ENCODE assay signal across 23 cellular contexts in genomic region chr12:128802756-128803155, GRCh38. TPM values are rescaled to one million over a fixed set of nuclear protein-coding genes. Genes with fewer than 3 reads are reported as not detected.
DNase-seq lines count a peak whose midpoint lies in the region; ATAC-seq and TF ChIP-seq lines count a peak whose summit lies in the region.
"Had no signal": no experiment of that assay in that cellular context is flagged by ENCODE, and none has a peak within 500 bp of the region (broad histone marks: within the 10 kb centered on the region; RNA-seq: fewer than 3 reads in every experiment).

No MANE protein-coding gene starts in this region.

- no peaks in the 10 kb centered on the region for H3K9me3 ChIP-seq in CD8-positive, alpha-beta memory T cell (ENCODE audit: low read length)
- H3K9me3 ChIP-seq in OCI-LY1 (ENCODE audit: low read length): peaks cover 4% of the 10 kb centered on the region; the same call in 1 of the 2 replicates
- no peaks in the 10 kb centered on the region for H3K9me3 ChIP-seq in sigmoid colon
- H3K9me3 ChIP-seq in thyroid gland: no peaks in the 10 kb centered on the region
- H3K9me3 ChIP-seq: ascending aorta, uterus had no signal

- peaks cover 7% of the 10 kb centered on the region for H3K4me1 ChIP-seq in CD8-positive, alpha-beta memory T cell (ENCODE audit: insufficient read depth, low read length)
- H3K4me1 ChIP-seq in OCI-LY1 (ENCODE audit: insufficient read depth, low read length, severe bottlenecking): peaks cover 30% of the 10 kb centered on the region
- H3K4me1 ChIP-seq in sigmoid colon: peaks cover 0 to 6% (median 2%) of the 10 kb centered on the region in 4 donors
- H3K4me1 ChIP-seq in thyroid gland: peaks cover 0 to 26% of the 10 kb centered on the region in 2 donors
- H3K4me1 ChIP-seq: uterus had no signal

- POLR2A ChIA-PET in CD8-positive, alpha-beta memory T cell (lab: Charles Lee): no interaction called here
- POLR2A ChIA-PET in activated CD8-positive, alpha-beta T cell treated with anti-CD3 and anti-CD28 coated beads, Interleukin-2, amount 10 ng/mL, durations not matched to agents 7 days and 5 days (lab: Charles Lee): no interaction called here

- H3K4me3 ChIP-seq in CD8-positive, alpha-beta memory T cell (ENCODE audit: low read length): no peak overlapping the region
- H3K4me3 ChIP-seq in OCI-LY1 (ENCODE audit: low read depth, low read length, poor library complexity, severe bottlenecking) (no peak overlapping the region), sigmoid colon (no peak overlapping the region), thyroid gland (replicated peaks in 1 of 3) (no peak overlapping the region)
- H3K4me3 ChIP-seq: ascending aorta, uterus had no signal

- no peaks in the 10 kb centered on the region for H3K9me2 ChIP-seq in OCI-LY1 (ENCODE audit: low read depth, low read length)

- no peaks in the 10 kb centered on the region for H3K9me3 Mint-ChIP-seq in CD8-positive, alpha-beta memory T cell
- H3K9me3 Mint-ChIP-seq in memory B cell: no peaks in the 10 kb centered on the region
- no peaks in the 10 kb centered on the region for H3K9me3 Mint-ChIP-seq in activated CD8-positive, alpha-beta T cell treated with anti-CD3 and anti-CD28 coated beads, Interleukin-2, amount 10 ng/mL, durations not matched to agents 7 days and 5 days (ENCODE audit: insufficient read depth)
- H3K9me3 Mint-ChIP-seq: activated naive CD4-positive, alpha-beta T cell treated with anti-CD3 and anti-CD28 coated beads, Interleukin-2, amount 10 ng/mL, durations not matched to agents 7 days and 5 days had no signal

- CTCF ChIA-PET in CD8-positive, alpha-beta memory T cell (lab: Charles Lee): no interaction called here
- CTCF ChIA-PET in activated CD8-positive, alpha-beta T cell treated with anti-CD3 and anti-CD28 coated beads, Interleukin-2, amount 10 ng/mL, durations not matched to agents 7 days and 5 days (lab: Charles Lee): no interaction called here

- no peak overlapping the region for H3K9ac ChIP-seq in OCI-LY1 (ENCODE audit: low read length)

- H3K27ac ChIP-seq in CD8-positive, alpha-beta memory T cell (ENCODE audit: low read depth, low read length): no peak overlapping the region
- H3K27ac ChIP-seq in OCI-LY1 (ENCODE audit: low read depth, low read length, poor library complexity, severe bottlenecking): peak overlapping the region; percentile 17
- no peak overlapping the region for H3K27ac ChIP-seq in sigmoid colon
- no peak overlapping the region for H3K27ac ChIP-seq in thyroid gland
- H3K27ac ChIP-seq: C4-2B, uterus had no signal

- H3K27me3 ChIP-seq in CD8-positive, alpha-beta memory T cell (ENCODE audit: insufficient read depth, low read length, poor library complexity, severe bottlenecking): no peaks in the 10 kb centered on the region
- H3K27me3 ChIP-seq in OCI-LY1 (ENCODE audit: insufficient read depth, low read length): no peaks in the 10 kb centered on the region
- H3K27me3 ChIP-seq in sigmoid colon: no peaks in the 10 kb centered on the region
- H3K27me3 ChIP-seq in thyroid gland: no peaks in the 10 kb centered on the region
- H3K27me3 ChIP-seq: ascending aorta, uterus had no signal

- H3K4me1 Mint-ChIP-seq in CD8-positive, alpha-beta memory T cell: peaks cover 21 to 38% (median 31%) of the 10 kb centered on the region in 3 donors
- peaks cover 29% of the 10 kb centered on the region for H3K4me1 Mint-ChIP-seq in memory B cell
- H3K4me1 Mint-ChIP-seq in activated CD8-positive, alpha-beta T cell treated with anti-CD3 and anti-CD28 coated beads, Interleukin-2, amount 10 ng/mL, durations not matched to agents 7 days and 5 days (ENCODE audit: low read depth): no peaks in the 10 kb centered on the region
- H3K4me1 Mint-ChIP-seq: activated naive CD4-positive, alpha-beta T cell treated with anti-CD3 and anti-CD28 coated beads, Interleukin-2, amount 10 ng/mL, durations not matched to agents 7 days and 5 days had no signal

- TF ChIP-seq CTCF in OCI-LY1 (IDR thresholded peaks at IDR 0.05; ENCODE audit: low read length): no peak
- TF ChIP-seq CTCF in sigmoid colon (IDR thresholded peaks at IDR 0.05): no peak
- no peak for TF ChIP-seq CTCF in thyroid gland (IDR thresholded peaks at IDR 0.05)

- no peaks in the 10 kb centered on the region for H3F3A ChIP-seq in OCI-LY1 (ENCODE audit: insufficient read depth, low read length)

- peaks cover 12% of the 10 kb centered on the region for H3K79me2 ChIP-seq in OCI-LY1 (ENCODE audit: insufficient read depth, low read length)

- no peak for DNase-seq in CD8-positive, alpha-beta memory T cell
- DNase-seq in memory B cell (ENCODE audit: low spot score in 2 of 2) (no peak), sigmoid colon (peak; percentile 29), thyroid gland (no peak), HPDE6-E6E7 (ENCODE audit: extremely low spot score) (no peak)
- DNase-seq in activated CD8-positive, alpha-beta T cell treated with anti-CD3 and anti-CD28 coated beads, Interleukin-2, amount 10 ng/mL, durations not matched to agents 7 days and 5 days: no peak
- DNase-seq: activated CD4-positive, alpha-beta T cell treated with anti-CD3 and anti-CD28 coated beads for 4 hours; activated naive CD4-positive, alpha-beta T cell treated with anti-CD3 and anti-CD28 coated beads, Interleukin-2, amount 10 ng/mL, durations not matched to agents 7 days and 5 days; activated T-cell treated with anti-CD3 and anti-CD28 coated beads, Interleukin-2, amount 50 U/mL, for 48 hours; dermis blood vessel endothelial cell; EL; NCI-H1092; NCI-H187 treated with DMSO at 0.1 percent for 48 hours; NCI-H524 treated with DMSO at 0.1 percent for 48 hours; stimulated activated CD8-positive, alpha-beta memory T cell treated with anti-CD3 and anti-CD28 coated beads, Interleukin-4, amount 100 ng/mL, for 48 hours; substantia nigra; uterus had no signal

- peak overlapping the region in 5 of 8 donors; percentile 3 to 65 (median 36) for H3K27ac Mint-ChIP-seq in CD8-positive, alpha-beta memory T cell
- peak overlapping the region; percentile 37 for H3K27ac Mint-ChIP-seq in memory B cell
- H3K27ac Mint-ChIP-seq in activated CD8-positive, alpha-beta T cell treated with anti-CD3 and anti-CD28 coated beads, Interleukin-2, amount 10 ng/mL, durations not matched to agents 7 days and 5 days: no peak overlapping the region
- H3K27ac Mint-ChIP-seq: activated naive CD4-positive, alpha-beta T cell treated with anti-CD3 and anti-CD28 coated beads, Interleukin-2, amount 10 ng/mL, durations not matched to agents 7 days and 5 days had no signal

- no peak for TF ChIP-seq EP300 in sigmoid colon (IDR thresholded peaks at IDR 0.05)

- H3K36me3 Mint-ChIP-seq in CD8-positive, alpha-beta memory T cell: peaks cover 22 to 88% (median 35%) of the 10 kb centered on the region in 3 donors
- H3K36me3 Mint-ChIP-seq in memory B cell: peaks cover 36% of the 10 kb centered on the region
- peaks cover 62% of the 10 kb centered on the region for H3K36me3 Mint-ChIP-seq in activated CD8-positive, alpha-beta T cell treated with anti-CD3 and anti-CD28 coated beads, Interleukin-2, amount 10 ng/mL, durations not matched to agents 7 days and 5 days (ENCODE audit: low read depth)

- WGBS in sigmoid colon, 2 donors: 90 to 92% methylated on average over 13 of the region's 13 CpGs
- WGBS in thyroid gland, 2 donors: 91 to 94% methylated on average over 13 of the region's 13 CpGs

- no peak overlapping the region for H2AFZ ChIP-seq in OCI-LY1 (ENCODE audit: low read length)

- peaks cover 27% of the 10 kb centered on the region for H3K36me3 ChIP-seq in CD8-positive, alpha-beta memory T cell (ENCODE audit: insufficient read depth, low read length)
- peaks cover 89% of the 10 kb centered on the region for H3K36me3 ChIP-seq in OCI-LY1 (ENCODE audit: insufficient read depth, low read length)
- H3K36me3 ChIP-seq in sigmoid colon: peaks cover 19 to 65% (median 40%) of the 10 kb centered on the region in 4 donors
- peaks cover 24 to 34% of the 10 kb centered on the region in 2 donors for H3K36me3 ChIP-seq in thyroid gland
- H3K36me3 ChIP-seq: uterus had no signal

- H4K20me1 ChIP-seq in OCI-LY1 (ENCODE audit: insufficient read depth, low read length): no peaks in the 10 kb centered on the region

- ATAC-seq in memory B cell (ENCODE audit: low read depth): no peak
- no peak for ATAC-seq in activated CD8-positive, alpha-beta T cell treated with anti-CD3 and anti-CD28 coated beads, Interleukin-2, amount 10 ng/mL, durations not matched to agents 7 days and 5 days
- ATAC-seq: HCT116, sciatic nerve had no signal

- no peak for TF ChIP-seq POLR2A in sigmoid colon (IDR thresholded peaks at IDR 0.05)
- no peak for TF ChIP-seq POLR2A in thyroid gland (IDR thresholded peaks at IDR 0.05)

- H3K27me3 Mint-ChIP-seq in CD8-positive, alpha-beta memory T cell: no peaks in the 10 kb centered on the region
- H3K27me3 Mint-ChIP-seq in memory B cell: no peaks in the 10 kb centered on the region
- no peaks in the 10 kb centered on the region for H3K27me3 Mint-ChIP-seq in activated CD8-positive, alpha-beta T cell treated with anti-CD3 and anti-CD28 coated beads, Interleukin-2, amount 10 ng/mL, durations not matched to agents 7 days and 5 days (ENCODE audit: low read depth)
- H3K27me3 Mint-ChIP-seq: activated naive CD4-positive, alpha-beta T cell treated with anti-CD3 and anti-CD28 coated beads, Interleukin-2, amount 10 ng/mL, durations not matched to agents 7 days and 5 days had no signal

- H3K4me3 Mint-ChIP-seq in CD8-positive, alpha-beta memory T cell: no peak overlapping the region
- H3K4me3 Mint-ChIP-seq in memory B cell: no peak overlapping the region
- no peak overlapping the region for H3K4me3 Mint-ChIP-seq in activated CD8-positive, alpha-beta T cell treated with anti-CD3 and anti-CD28 coated beads, Interleukin-2, amount 10 ng/mL, durations not matched to agents 7 days and 5 days
- H3K4me3 Mint-ChIP-seq: activated naive CD4-positive, alpha-beta T cell treated with anti-CD3 and anti-CD28 coated beads, Interleukin-2, amount 10 ng/mL, durations not matched to agents 7 days and 5 days had no signal

- no peak overlapping the region for H3K4me2 ChIP-seq in OCI-LY1 (ENCODE audit: low read length)

- intact Hi-C loops in sigmoid colon (cut with DNase I) (no loop called here), thyroid gland (cut with DNase I) (no loop called here)

RNA-seq across cellular contexts. Expression of gene SLC15A4, which starts 21.0 kb away (rescaled TPM):
- total RNA-seq in CD8-positive, alpha-beta memory T cell: 10 to 100 TPM; 21.0 to 21.7 TPM
- 16.1 TPM for polyA plus RNA-seq in CD8-positive, alpha-beta memory T cell
- total RNA-seq in sigmoid colon (10 to 100 TPM; 19.4 to 42.0 (median 24.2) TPM), thyroid gland (10 to 100 TPM; 40.4 to 55.6 (median 43.9) TPM)
- polyA plus RNA-seq in sigmoid colon: 10 to 100 TPM in 1 of 3 donors, 1 to 10 TPM in 2; 3.6 to 14.0 (median 3.7) TPM
- total RNA-seq in activated CD8-positive, alpha-beta T cell treated with anti-CD3 and anti-CD28 coated beads, Interleukin-2, amount 10 ng/mL, durations not matched to agents 7 days and 5 days: 10 to 100 TPM; 23.2 to 23.8 TPM

RNA-seq across cellular contexts. Expression of gene GLT1D1, which starts 50.5 kb away (rescaled TPM):
- under 1 TPM; 0.22 to 0.24 TPM for total RNA-seq in CD8-positive, alpha-beta memory T cell
- polyA plus RNA-seq in CD8-positive, alpha-beta memory T cell: 0.24 TPM
- total RNA-seq in sigmoid colon: under 1 TPM; 0.28 to 0.95 (median 0.43) TPM
- under 1 TPM; 0.23 to 0.60 (median 0.50) TPM for polyA plus RNA-seq in sigmoid colon
- total RNA-seq in thyroid gland: 1 to 10 TPM in 1 of 4 donors, under 1 TPM in 3; 0.13 to 2.6 (median 0.45) TPM
- not detected for total RNA-seq in activated CD8-positive, alpha-beta T cell treated with anti-CD3 and anti-CD28 coated beads, Interleukin-2, amount 10 ng/mL, durations not matched to agents 7 days and 5 days
- total RNA-seq: dermis blood vessel endothelial cell, RPMI7951 had no signal
